8 cellular contexts compared by ENCODE assay signal in genomic region chr17:1762233-1762905, GRCh38. TPM values are rescaled to one million over a fixed set of nuclear protein-coding genes. Genes with fewer than 3 reads are reported as not detected.
DNase-seq lines count a peak whose midpoint lies in the region; ATAC-seq and TF ChIP-seq lines count a peak whose summit lies in the region.

No MANE protein-coding gene starts in this region.

- peaks cover 0 to 4% (median 0%) of the 10 kb centered on the region in 3 donors for H3K27me3 Mint-ChIP-seq in CD14-positive monocyte (ENCODE audit: low read depth in 3 of 3)

- H3K27ac ChIP-seq in RWPE2 (ENCODE audit: poor library complexity, severe bottlenecking) (no peak overlapping the region), fibroblast of lung (ENCODE audit: insufficient read depth, low read length) (peak overlapping the region; percentile 78), ovary (peak overlapping the region; percentile 82 to 92)

- no peaks in the 10 kb centered on the region for H3K9me3 ChIP-seq in RWPE2 (ENCODE audit: severe bottlenecking)
- H3K9me3 ChIP-seq in fibroblast of lung (ENCODE audit: control insufficient read depth, insufficient read depth, low read depth, low read length), result no peaks in the 10 kb centered on the region
- H3K9me3 ChIP-seq in ovary, result no peaks in the 10 kb centered on the region

- H3K27me3 ChIP-seq in RWPE2 (ENCODE audit: insufficient read depth, poor library complexity, severe bottlenecking) (no peaks in the 10 kb centered on the region), fibroblast of lung (ENCODE audit: control insufficient read depth, insufficient read depth, low read length) (no peaks in the 10 kb centered on the region), ovary (no peaks in the 10 kb centered on the region)

- H4K20me1 ChIP-seq in fibroblast of lung (ENCODE audit: control insufficient read depth, extremely low read depth, insufficient read depth, low read length), result no peaks in the 10 kb centered on the region

- H3K4me1 Mint-ChIP-seq in CD14-positive monocyte, result peaks cover 45% of the 10 kb centered on the region

- TF ChIP-seq POLR2A in ovary (IDR thresholded peaks at IDR 0.05), result peak; percentile 35

- H3K36me3 Mint-ChIP-seq in CD14-positive monocyte, result peaks cover 0 to 4% of the 10 kb centered on the region in 2 donors

- H3K36me3 ChIP-seq in RWPE2 (ENCODE audit: low read depth) (no peaks in the 10 kb centered on the region), fibroblast of lung (ENCODE audit: control insufficient read depth, insufficient read depth, low read length) (no peaks in the 10 kb centered on the region), ovary (no peaks in the 10 kb centered on the region)

- H2AFZ ChIP-seq in fibroblast of lung (ENCODE audit: low read length), result no peak overlapping the region

- no peaks in the 10 kb centered on the region for H3K79me2 ChIP-seq in fibroblast of lung (ENCODE audit: control insufficient read depth, insufficient read depth, low read length)

- peak overlapping the region in 1 of 7 donors; percentile 61 for H3K27ac Mint-ChIP-seq in CD14-positive monocyte

- peak overlapping the region; percentile 90 for H3K4me2 ChIP-seq in fibroblast of lung (ENCODE audit: extremely low read depth, insufficient read depth, low read length)

- no peak for TF ChIP-seq EP300 in ovary (IDR thresholded peaks at IDR 0.05)

- H3K4me3 Mint-ChIP-seq in CD14-positive monocyte, result peak overlapping the region; percentile 30 to 50

- peaks cover 19% of the 10 kb centered on the region for H3K4me1 ChIP-seq in RWPE2 (ENCODE audit: insufficient read depth, poor library complexity, severe bottlenecking)
- peaks cover 19% of the 10 kb centered on the region for H3K4me1 ChIP-seq in fibroblast of lung (ENCODE audit: control insufficient read depth, extremely low read depth, insufficient read depth, low read length)
- H3K4me1 ChIP-seq in ovary (ENCODE audit: insufficient read depth), result peaks cover 16% of the 10 kb centered on the region

- DNase-seq in CD14-positive monocyte (ENCODE audit: low spot score) (no peak), RWPE2 (ENCODE audit: low spot score) (no peak), fibroblast of lung (ENCODE audit: low read depth in 2 of 2) (peak; percentile 64 to 79), ovary (peak in 4 of 5 donors; percentile 60 to 78 (median 72)), DMS79 treated with DMSO at 0.1 percent for 48 hours (lab: John Stamatoyannopoulos, UW) (no peak), SKM-1 (lab: John Stamatoyannopoulos, UW; ENCODE audit: unreplicated experiment) (no peak)
- DNase-seq in effector CD4-positive, alpha-beta T cell, result no peak

- intact Hi-C loops in CD14-positive monocyte (cut with micrococcal nuclease), result no loop called here
- intact Hi-C loops in ovary (cut with DNase I), result loop anchor here in 2 of 4 donors (5.0 kb wide), 1 partner anchor 35 kb away; no protein-coding TSS in a partner anchor

- 0 out of 3 replicates have a peak, but pooled peaks have one; percentile 6 for ATAC-seq in RWPE2 (ENCODE audit: low read depth)
- ATAC-seq in GM21528 (IDR thresholded peaks at IDR 0.05; ENCODE audit: low FRiP score, unreplicated experiment), result no peak

- 9 to 16% (median 14%) methylated on average over 19 to 21 of the region's 21 CpGs for WGBS in ovary, 3 donors

- TF ChIP-seq CTCF in CD14-positive monocyte (IDR thresholded peaks at IDR 0.05), result no peak
- TF ChIP-seq CTCF in RWPE2 (IDR thresholded peaks at IDR 0.05; ENCODE audit: poor library complexity, severe bottlenecking), result no peak
- TF ChIP-seq CTCF in fibroblast of lung (conservative IDR thresholded peaks at IDR 0.05 in 1 of 2, IDR thresholded peaks at IDR 0.05 in 1 of 2; ENCODE audit: low read depth in 1 of 2, low read length in 2 of 2), result no peak
- no peak for TF ChIP-seq CTCF in ovary (IDR thresholded peaks at IDR 0.05)

- H3K4me3 ChIP-seq in RWPE2 (ENCODE audit: severe bottlenecking), result no peak overlapping the region
- H3K4me3 ChIP-seq in fibroblast of lung (replicated peaks in 1 of 4; ENCODE audit: control extremely low read depth in 1 of 4, insufficient read depth in 1 of 4, low read depth in 3 of 4, low read length in 4 of 4), result peak overlapping the region; percentile 30 to 89 (median 76)
- H3K4me3 ChIP-seq in ovary, result peak overlapping the region; percentile 47

- no peaks in the 10 kb centered on the region for H3K9me3 Mint-ChIP-seq in CD14-positive monocyte

- H3K9ac ChIP-seq in fibroblast of lung (ENCODE audit: insufficient read depth, low read length), result peak overlapping the region; percentile 44

RNA-seq across cellular contexts. Expression of gene SERPINF1, which starts 0.5 kb away (rescaled TPM):
- polyA plus RNA-seq in CD14-positive monocyte (1 to 10 TPM; 8.0 to 9.9 TPM), fibroblast of lung (140 and 360 TPM in 2 replicates), ovary (100 to 1,000 TPM; 439 to 670 TPM)
- total RNA-seq in fibroblast of lung (199 and 429 TPM in 2 replicates), ovary (100 to 1,000 TPM; 342 to 965 (median 417) TPM)
- 77.7 and 190 TPM in 2 replicates for polyA plus RNA-seq in fibroblast of lung (2012)
- 42.1 and 138 TPM in 2 replicates for polyA minus RNA-seq in fibroblast of lung (ENCODE audit: low replicate concordance)

RNA-seq across cellular contexts. Expression of gene SERPINF2, which starts 19.7 kb away (rescaled TPM):
- polyA plus RNA-seq in CD14-positive monocyte (under 1 TPM; 0.75 to 0.79 TPM), fibroblast of lung (0.06 and 0.09 TPM in 2 replicates), ovary (1 to 10 TPM; 1.7 to 9.4 TPM)
- total RNA-seq in fibroblast of lung (under 0.01 and 0.17 TPM in 2 replicates), ovary (10 to 100 TPM in 3 of 7 donors, 1 to 10 TPM in 4; 2.6 to 45.2 (median 4.5) TPM)
- polyA plus RNA-seq in fibroblast of lung (2012), result 0.10 TPM in 1 of 2 replicates, not detected in the other
- 0.59 TPM in 1 of 2 replicates, not detected in the other for polyA minus RNA-seq in fibroblast of lung (ENCODE audit: low replicate concordance)

RNA-seq across cellular contexts. Expression of gene WDR81, which starts 37.9 kb away (rescaled TPM):
- polyA plus RNA-seq in CD14-positive monocyte (1 to 10 TPM; 6.2 to 8.8 TPM), fibroblast of lung (5.4 and 6.6 TPM in 2 replicates), ovary (10 to 100 TPM in 1 of 2 donors, 1 to 10 TPM in 1; 1.3 to 41.0 TPM)
- total RNA-seq in fibroblast of lung (26.2 and 31.5 TPM in 2 replicates), ovary (10 to 100 TPM; 26.7 to 59.4 (median 36.2) TPM)
- polyA plus RNA-seq in fibroblast of lung (2012), result 11.7 and 15.4 TPM in 2 replicates
- 18.6 and 20.9 TPM in 2 replicates for polyA minus RNA-seq in fibroblast of lung (ENCODE audit: low replicate concordance)

RNA-seq across cellular contexts. Expression of gene TLCD2, which starts 52.2 kb away (rescaled TPM):
- polyA plus RNA-seq in CD14-positive monocyte, result not detected
- total RNA-seq in fibroblast of lung, result 5.1 and 9.7 TPM in 2 replicates
- polyA plus RNA-seq in fibroblast of lung, result 3.3 and 7.1 TPM in 2 replicates
- polyA plus RNA-seq in fibroblast of lung (2012), result 3.8 and 10.9 TPM in 2 replicates
- 2.7 and 12.4 TPM in 2 replicates for polyA minus RNA-seq in fibroblast of lung (ENCODE audit: low replicate concordance)
- total RNA-seq in ovary, result 1 to 10 TPM; 1.5 to 9.1 (median 5.6) TPM
- polyA plus RNA-seq in ovary, result 1 to 10 TPM; 2.0 to 5.7 TPM

Comparison
In these comparisons a context has a peak if more than half of its experiments do, and no peak if none do; other contexts are left out.
1. DNase-seq: peak in fibroblast of lung (2 of 2) and ovary (4 of 5); none in CD14-positive monocyte (single experiment), RWPE2 (single experiment), effector CD4-positive, alpha-beta T cell (single experiment), DMS79 treated with DMSO at 0.1 percent for 48 hours (single experiment) and SKM-1 (single experiment).
2. RNA of gene SERPINF1, which starts 0.5 kb away (polyA plus RNA-seq): 439 to 670 TPM in ovary and 77.7 to 360 TPM in fibroblast of lung; 8.0 to 9.9 TPM in CD14-positive monocyte; every median in the first group is over 4 times any median in the second.